ENCODE assay signal across 9 cellular contexts in genomic region chr9:35537898-35538297, GRCh38. TPM values are rescaled to one million over a fixed set of nuclear protein-coding genes. Genes with fewer than 3 reads are reported as not detected.
A peak's percentile ranks its signal among the peaks of the same experiment; 100 is the strongest.
DNase-seq lines count a peak whose midpoint lies in the region; ATAC-seq, FAIRE-seq and TF ChIP-seq lines count a peak whose summit lies in the region.
"Had no signal": no experiment of that assay in that cellular context is flagged by ENCODE, and none has a peak within 500 bp of the region (broad histone marks: within the 10 kb centered on the region; RNA-seq: fewer than 3 reads in every experiment).

No MANE protein-coding gene starts in this region.

- H2AFZ ChIP-seq in mammary epithelial cell (ENCODE audit: low read depth, low read length), result peak overlapping the region; percentile 84

- H4K20me1 ChIP-seq in mammary epithelial cell (ENCODE audit: insufficient read depth, low read length), result no peaks in the 10 kb centered on the region

- no peaks in the 10 kb centered on the region for H3K36me3 ChIP-seq in mammary epithelial cell (ENCODE audit: insufficient read depth, low read length)

- no peak for TF ChIP-seq RAD21 in A549 (conservative IDR thresholded peaks at IDR 0.05 in 1 of 2, IDR thresholded peaks at IDR 0.05 in 1 of 2)

- dilution Hi-C loops in mammary epithelial cell (cut with HindIII; ENCODE audit: low sequenced_read_pairs), result no loop called here

- TF ChIP-seq POLR2A in A549 (IDR thresholded peaks at IDR 0.05; ENCODE audit: low read length), result no peak

- 95% methylated on average over 2 of the region's 3 CpGs for WGBS in A549 (ENCODE audit: missing lambda C conversion rate)
- 100% methylated on average over 2 of the region's 3 CpGs for WGBS in mammary epithelial cell (ENCODE audit: low coverage, missing lambda C conversion rate)

- no peaks in the 10 kb centered on the region for H3K27me3 ChIP-seq in mammary epithelial cell (ENCODE audit: insufficient read depth, low read length)

- no peaks in the 10 kb centered on the region for H3K9me3 Mint-ChIP-seq in osteocyte (ENCODE audit: unreplicated experiment)

- H3K9ac ChIP-seq in mammary epithelial cell (ENCODE audit: insufficient read depth, low read length), result no peak overlapping the region

- H3K79me2 ChIP-seq in mammary epithelial cell (ENCODE audit: insufficient read depth, low read length), result peaks cover 56% of the 10 kb centered on the region

- H3K4me2 ChIP-seq in A549 (peak overlapping the region; percentile 26; the same call in 2 of the 3 replicates), mammary epithelial cell (ENCODE audit: insufficient read depth, low read depth, low read length) (no peak overlapping the region)

- TF ChIP-seq EP300 in A549 (IDR thresholded peaks at IDR 0.05), result no peak

- CTCF ChIA-PET in A549 (lab: Yijun Ruan, JAX) (interaction anchor here (1.2 to 10.6 kb wide), 10 partner anchors 9 to 60 kb away, joined by 3 to 122 read pairs (median 4); partner anchors contain the start of gene RUSC2), mammary epithelial cell (lab: Charles Lee; ENCODE audit: low non-redundant PET) (no interaction called here)

- intact Hi-C loops in mammary epithelial cell (cut with micrococcal nuclease) (loop anchor here (1.0 kb wide), 1 partner anchor 20 kb away; no protein-coding TSS in a partner anchor), left ventricle myocardium superior (cut with micrococcal nuclease) (no loop called here)

- H3K4me1 ChIP-seq in A549 (peaks cover 69% of the 10 kb centered on the region), mammary epithelial cell (ENCODE audit: insufficient read depth, low read length) (peaks cover 20% of the 10 kb centered on the region)

- no peak for TF ChIP-seq CTCF in A549 (IDR thresholded peaks at IDR 0.05)
- TF ChIP-seq CTCF in mammary epithelial cell (conservative IDR thresholded peaks at IDR 0.05 in 1 of 2, IDR thresholded peaks at IDR 0.05 in 1 of 2; ENCODE audit: extremely low read depth in 1 of 2, insufficient read depth in 1 of 2, low read depth in 1 of 2, low read length in 2 of 2), result no peak
- TF ChIP-seq CTCF in osteocyte (IDR thresholded peaks at IDR 0.05), result no peak

- no peak for DNase-seq in A549 (ENCODE audit: low read depth in 1 of 2, low spot score in 1 of 2)
- DNase-seq in mammary epithelial cell, result no peak
- peak; percentile 75 for DNase-seq in left ventricle myocardium superior
- no peak for DNase-seq in osteocyte (ENCODE audit: extremely low spot score, unreplicated experiment)
- DNase-seq in NCI-H128 (lab: John Stamatoyannopoulos, UW; ENCODE audit: unreplicated experiment), result no peak
- DNase-seq in activated CD8-positive, alpha-beta memory T cell treated with anti-CD3 and anti-CD28 coated beads, Interleukin-2, amount 50 U/mL, for 48 hours, result no peak
- no peak for DNase-seq in DMS53 treated with DMSO at 0.1 percent for 48 hours (lab: John Stamatoyannopoulos, UW; ENCODE audit: unreplicated experiment)
- no peak for DNase-seq in NOMO-1 treated with DMSO at 0.1 percent for 48 hours (lab: John Stamatoyannopoulos, UW; ENCODE audit: unreplicated experiment)
- DNase-seq: GDM1 had no signal

- H3K9me3 ChIP-seq in A549 (no peaks in the 10 kb centered on the region), mammary epithelial cell (replicated peaks; ENCODE audit: insufficient read depth, low read length) (no peaks in the 10 kb centered on the region)

- POLR2A ChIA-PET in A549 (lab: Yijun Ruan, JAX), result interaction anchor here (2.0 kb wide), 1 partner anchor 8 kb away, joined by 6 read pairs; no protein-coding TSS in a partner anchor

- H3K36me3 Mint-ChIP-seq in osteocyte (ENCODE audit: unreplicated experiment), result peaks cover 22% of the 10 kb centered on the region

- H3K27ac ChIP-seq in A549, result peak overlapping the region; percentile 59 to 78
- H3K27ac ChIP-seq in mammary epithelial cell (ENCODE audit: insufficient read depth, low read depth, low read length), result no peak overlapping the region

- no peak for FAIRE-seq in A549 (lab: Jason Lieb, UNC)

- no peaks in the 10 kb centered on the region for H3K27me3 Mint-ChIP-seq in osteocyte (ENCODE audit: unreplicated experiment)

- peaks cover 62% of the 10 kb centered on the region for H3K4me1 Mint-ChIP-seq in osteocyte (ENCODE audit: unreplicated experiment)

- peak overlapping the region; percentile 93 for H3K27ac Mint-ChIP-seq in osteocyte (ENCODE audit: unreplicated experiment)

- H3K4me3 Mint-ChIP-seq in osteocyte (ENCODE audit: unreplicated experiment), result peak overlapping the region; percentile 77

- BruUV-seq in mammary epithelial cell (replicated peaks; lab: Mats Ljungman, UMichigan), result no TSS peak

- in situ Hi-C loops in mammary epithelial cell (cut with MboI; ENCODE audit: low sequenced_read_pairs in 2 of 2), result no loop called here

- H3K4me3 ChIP-seq in A549 (no peak overlapping the region), mammary epithelial cell (replicated peaks in 1 of 3; ENCODE audit: insufficient read depth in 1 of 3, low read depth in 2 of 3, low read length in 3 of 3) (no peak overlapping the region)

- ATAC-seq in A549 (peak in 1 of 2 experiments; percentile 18; a peak in 2 of 6 replicates), left ventricle myocardium superior (peak; percentile 87)

TF ChIP-seq in A549, 52 proteins besides CTCF, POLR2A, EP300 and RAD21:
- no peak for TF ChIP-seq MAFK (IDR thresholded peaks at IDR 0.05; ENCODE audit: partially characterized antibody)
- TF ChIP-seq HEYL (CRISPR knock-in tag; IDR thresholded peaks at IDR 0.05), result no peak
- TF ChIP-seq FOXS1 (CRISPR knock-in tag; IDR thresholded peaks at IDR 0.05), result no peak

RNA-seq across cellular contexts. Expression of gene RUSC2, which starts 48.0 kb away (rescaled TPM):
- 15.9 and 16.8 TPM in 2 replicates for polyA plus RNA-seq in A549 (2011; rRNA removed)
- polyA plus RNA-seq in A549 (2012; cell fraction: cytosol; rRNA removed), result 17.6 and 25.3 TPM in 2 replicates
- polyA plus RNA-seq in A549 (2012; cell fraction: nucleus; rRNA removed), result 67.7 and 81.9 TPM in 2 replicates
- polyA plus RNA-seq in A549 (2017; fragmentation: RNase III; extraction: RNeasy Plus Mini Kit Qiagen cat#74134 plus additional on column Dnase treatment), result 21.0 to 21.6 TPM (median 21.2 TPM) in 3 replicates
- 77.7 and 84.8 TPM in 2 replicates for polyA minus RNA-seq in A549 (2011; rRNA and poly(A)+ RNA removed)
- total RNA-seq in mammary epithelial cell, result 10 to 100 TPM; 27.3 to 30.0 TPM
- polyA plus RNA-seq in mammary epithelial cell, result 8.6 TPM
- polyA minus RNA-seq in mammary epithelial cell, result 14.2 TPM
- 30.3 TPM for total RNA-seq in left ventricle myocardium superior
- total RNA-seq in osteocyte, result 59.4 and 67.1 TPM in 2 replicates
